Comparison of ENCODE assay signal across 8 cellular contexts in the genomic region with DNA sequence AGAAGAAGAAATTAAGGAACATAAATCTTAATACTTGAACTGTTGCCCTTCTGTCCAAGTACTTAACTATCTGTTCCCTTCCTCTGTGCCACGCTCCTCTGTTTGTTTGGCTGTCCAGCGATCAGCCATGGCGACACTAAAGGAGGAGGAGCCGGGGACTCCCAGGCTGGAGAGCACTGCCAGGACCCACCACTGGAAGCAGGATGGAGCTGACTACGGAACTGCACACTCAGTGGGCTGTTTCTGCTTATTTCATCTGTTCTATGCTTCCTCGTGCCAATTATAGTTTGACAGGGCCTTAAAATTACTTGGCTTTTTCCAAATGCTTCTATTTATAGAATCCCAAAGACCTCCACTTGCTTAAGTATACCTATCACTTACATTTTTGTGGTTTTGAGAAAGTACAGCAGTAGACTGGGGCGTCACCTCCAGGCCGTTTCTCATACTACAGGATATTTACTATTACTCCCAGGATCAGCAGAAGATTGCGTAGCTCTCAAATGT. TPM values are rescaled to one million over a fixed set of nuclear protein-coding genes. Genes with fewer than 3 reads are reported as not detected.
DNase-seq lines count a peak whose midpoint lies in the region; ATAC-seq and TF ChIP-seq lines count a peak whose summit lies in the region.

No MANE protein-coding gene starts in this region.

- DNase-seq in NCI-H510A (lab: John Stamatoyannopoulos, UW) = peak; percentile 6
- no peak for DNase-seq in NCI-H510A treated with DMSO at 0.1 percent for 48 hours (lab: John Stamatoyannopoulos, UW)
- DNase-seq in NB4 (ENCODE audit: low read depth) = peak; percentile 55
- DNase-seq in ascending aorta (ENCODE audit: low spot score in 2 of 2) = peak in 1 of 2 donors; percentile 74
- peak; percentile 62 for DNase-seq in left lobe of liver (ENCODE audit: low spot score)
- no peak for DNase-seq in NCI-H2196 (lab: John Stamatoyannopoulos, UW; ENCODE audit: unreplicated experiment)

- H3K36me3 ChIP-seq in ascending aorta = no peaks in the 10 kb centered on the region

- H3K27me3 ChIP-seq in ascending aorta = no peaks in the 10 kb centered on the region

- H3K27ac ChIP-seq in ascending aorta = no peak overlapping the region

- TF ChIP-seq POLR2A in NB4 (IDR thresholded peaks at IDR 0.05; ENCODE audit: extremely low read depth, insufficient read length) = no peak

- H3K4me3 ChIP-seq in NB4 (ENCODE audit: low read depth, low read length) = no peak overlapping the region
- no peak overlapping the region for H3K4me3 ChIP-seq in ascending aorta

- TF ChIP-seq CTCF in NB4 (IDR thresholded peaks at IDR 0.05; ENCODE audit: low read depth, low read length) (peak; percentile 17), ascending aorta (IDR thresholded peaks at IDR 0.05) (peak in 2 of 3 experiments; percentile 20 to 36)

- intact Hi-C loops in ascending aorta (cut with DNase I) = no loop called here

- no peaks in the 10 kb centered on the region for H3K9me3 ChIP-seq in ascending aorta

- H3K4me1 ChIP-seq in ascending aorta = no peaks in the 10 kb centered on the region

- peak; percentile 97 for ATAC-seq in left lobe of liver
- ATAC-seq in HG02981 (IDR thresholded peaks at IDR 0.05; ENCODE audit: unreplicated experiment) = no peak
- no peak for ATAC-seq in GM21390 (IDR thresholded peaks at IDR 0.05; ENCODE audit: unreplicated experiment)

RNA-seq across cellular contexts. Expression of gene IRF4, which starts 17.1 kb away (rescaled TPM):
- total RNA-seq in ascending aorta = 1.3 TPM
- total RNA-seq in left lobe of liver = 1.7 TPM

Comparison
In these comparisons a context has a peak if more than half of its experiments do, and no peak if none do; other contexts are left out.
1. DNase-seq: peak in NCI-H510A (single experiment), NB4 (single experiment) and left lobe of liver (single experiment); none in NCI-H510A treated with DMSO at 0.1 percent for 48 hours (single experiment) and NCI-H2196 (single experiment).